ENCODE assay signal across 7 cellular contexts in the genomic region with DNA sequence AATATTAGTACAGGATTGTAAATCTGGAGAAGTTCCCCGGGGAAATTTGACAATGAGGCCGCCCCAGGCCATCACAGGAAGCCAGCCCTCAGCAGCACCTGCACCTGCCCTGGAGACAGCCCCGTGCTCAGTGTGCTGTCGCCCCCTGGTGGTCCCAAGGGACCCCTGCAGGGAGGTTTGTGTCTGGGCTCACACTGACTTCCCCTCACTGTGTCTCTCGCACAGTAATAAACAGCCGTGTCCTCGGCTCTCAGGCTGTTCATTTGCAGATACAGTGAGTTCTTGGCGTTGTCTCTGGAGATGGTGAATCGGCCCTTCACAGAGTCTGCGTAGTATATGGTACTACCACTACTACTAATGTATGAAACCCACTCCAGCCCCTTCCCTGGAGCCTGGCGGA.
A peak's percentile ranks its signal among the peaks of the same experiment; 100 is the strongest.
DNase-seq lines count a peak whose midpoint lies in the region; ATAC-seq, FAIRE-seq and TF ChIP-seq lines count a peak whose summit lies in the region.
"Not testable (repeated sequence)": the region's sequence is repeated elsewhere in the genome, so short reads cannot be mapped to it uniquely, and the experiment has no call there.

No MANE protein-coding gene starts in this region.

- H4K20me1 ChIP-seq in OCI-LY3 (ENCODE audit: insufficient read depth, low read length) = not testable (repeated sequence)

- H3K4me3 Mint-ChIP-seq in Caco-2 (ENCODE audit: unreplicated experiment); activated naive CD8-positive, alpha-beta T cell treated with anti-CD3 and anti-CD28 coated beads, Interleukin-2, amount 10 ng/mL, durations not matched to agents 7 days and 5 days: not testable (repeated sequence)
- H3K4me3 Mint-ChIP-seq in activated B cell treated with CpG ODN at 0.5 μM for 24 hours = peak overlapping the region; percentile 67

- H3K27me3 Mint-ChIP-seq in Caco-2 (ENCODE audit: insufficient read depth, unreplicated experiment); activated B cell treated with CpG ODN at 0.5 μM for 24 hours: not testable (repeated sequence)
- peaks cover 45% of the 10 kb centered on the region for H3K27me3 Mint-ChIP-seq in activated naive CD8-positive, alpha-beta T cell treated with anti-CD3 and anti-CD28 coated beads, Interleukin-2, amount 10 ng/mL, durations not matched to agents 7 days and 5 days

- not testable (repeated sequence) for H3K79me2 ChIP-seq in OCI-LY3 (ENCODE audit: low read length)

- CTCF ChIA-PET in Caco-2 (lab: Charles Lee) = not testable (repeated sequence)
- CTCF ChIA-PET in activated B cell treated with CpG ODN at 0.5 μM for 24 hours (lab: Charles Lee) = interaction anchor here (1.3 to 2.2 kb wide), 6 partner anchors 19 to 101 kb away, joined by 4 to 16 read pairs (median 8); no protein-coding TSS in a partner anchor

- intact Hi-C loops in Caco-2 (cut with micrococcal nuclease; ENCODE audit: unreplicated experiment); activated B cell treated with CpG ODN at 0.5 μM for 24 hours (cut with micrococcal nuclease); kidney (cut with DNase I): not testable (repeated sequence)

- POLR2A ChIA-PET in Caco-2 (lab: Charles Lee); activated naive CD8-positive, alpha-beta T cell treated with anti-CD3 and anti-CD28 coated beads, Interleukin-2, amount 10 ng/mL, durations not matched to agents 7 days and 5 days (lab: Charles Lee): not testable (repeated sequence)
- POLR2A ChIA-PET in activated B cell treated with CpG ODN at 0.5 μM for 24 hours (lab: Charles Lee) = interaction anchor here (1.3 to 2.1 kb wide), 2 partner anchors 27 to 675 kb away, joined by 3 to 21 read pairs; no protein-coding TSS in a partner anchor

- not testable (repeated sequence) for FAIRE-seq in kidney (lab: Jason Lieb, UNC)

- in situ Hi-C loops in GM13977 (cut with MboI; ENCODE audit: low pct_unique_long_range_greater_than_20kb, low sequenced_read_pairs, unreplicated experiment) = not testable (repeated sequence)

- H3K36me3 ChIP-seq in Caco-2 (ENCODE audit: control insufficient read depth, insufficient read depth, low read length); OCI-LY3 (replicated peaks; ENCODE audit: low read depth, low read length); kidney (ENCODE audit: control insufficient read depth in 1 of 2, insufficient read depth in 2 of 2, low read length in 2 of 2): not testable (repeated sequence)

- not testable (repeated sequence) for H3K9me3 Mint-ChIP-seq in Caco-2 (ENCODE audit: unreplicated experiment); activated B cell treated with CpG ODN at 0.5 μM for 24 hours; activated naive CD8-positive, alpha-beta T cell treated with anti-CD3 and anti-CD28 coated beads, Interleukin-2, amount 10 ng/mL, durations not matched to agents 7 days and 5 days

- not testable (repeated sequence) for H3K9me3 ChIP-seq in Caco-2; OCI-LY3 (ENCODE audit: insufficient read depth, low read length); kidney (ENCODE audit: control insufficient read depth in 1 of 2, low read length in 2 of 2)

- not testable (repeated sequence) for H3K36me3 Mint-ChIP-seq in Caco-2 (ENCODE audit: insufficient read depth, unreplicated experiment); activated B cell treated with CpG ODN at 0.5 μM for 24 hours (ENCODE audit: low read depth); activated naive CD8-positive, alpha-beta T cell treated with anti-CD3 and anti-CD28 coated beads, Interleukin-2, amount 10 ng/mL, durations not matched to agents 7 days and 5 days

- not testable (repeated sequence) for H3K4me1 Mint-ChIP-seq in Caco-2 (ENCODE audit: low read depth, unreplicated experiment)
- H3K4me1 Mint-ChIP-seq in activated B cell treated with CpG ODN at 0.5 μM for 24 hours = peaks cover 42% of the 10 kb centered on the region
- H3K4me1 Mint-ChIP-seq in activated naive CD8-positive, alpha-beta T cell treated with anti-CD3 and anti-CD28 coated beads, Interleukin-2, amount 10 ng/mL, durations not matched to agents 7 days and 5 days = peaks cover 11% of the 10 kb centered on the region

- not testable (repeated sequence) for H3K4me3 ChIP-seq in Caco-2 (ENCODE audit: low read depth, low read length); kidney (ENCODE audit: low read length in 2 of 2)
- H3K4me3 ChIP-seq in OCI-LY3 (ENCODE audit: low read length) = 0 out of 2 replicates have a peak overlapping the region, but pooled peaks have one; percentile 32

- not testable (repeated sequence) for H3K9ac ChIP-seq in OCI-LY3 (ENCODE audit: low read length); kidney (ENCODE audit: low read length in 2 of 2)

- H3K4me2 ChIP-seq in OCI-LY3 (ENCODE audit: low read length) = peak overlapping the region; percentile 55

- not testable (repeated sequence) for H3K4me1 ChIP-seq in Caco-2; kidney (ENCODE audit: control insufficient read depth in 1 of 2, insufficient read depth in 1 of 2, low read depth in 1 of 2, low read length in 2 of 2)
- H3K4me1 ChIP-seq in OCI-LY3 (ENCODE audit: low read length) = peaks cover 29% of the 10 kb centered on the region

- not testable (repeated sequence) for ATAC-seq in activated B cell treated with CpG ODN at 0.5 μM for 24 hours (ENCODE audit: low read depth)
- ATAC-seq in activated naive CD8-positive, alpha-beta T cell treated with anti-CD3 and anti-CD28 coated beads, Interleukin-2, amount 10 ng/mL, durations not matched to agents 7 days and 5 days (ENCODE audit: low read depth) = peak; percentile 47

- not testable (repeated sequence) for H2AFZ ChIP-seq in OCI-LY3 (ENCODE audit: low read depth, low read length)

- BruUV-seq in Caco-2 (replicated peaks; lab: Mats Ljungman, UMichigan) = not testable (repeated sequence)

- peak in 1 of 2 experiments; percentile 14 for DNase-seq in Caco-2
- DNase-seq in GM13977 (ENCODE audit: low spot score); activated B cell treated with CpG ODN at 0.5 μM for 24 hours; kidney: not testable (repeated sequence)
- peak; percentile 3 for DNase-seq in NCI-H1105 (lab: John Stamatoyannopoulos, UW)
- DNase-seq in activated naive CD8-positive, alpha-beta T cell treated with anti-CD3 and anti-CD28 coated beads, Interleukin-2, amount 10 ng/mL, durations not matched to agents 7 days and 5 days = peak; percentile 64

- not testable (repeated sequence) for H3K27ac Mint-ChIP-seq in Caco-2 (ENCODE audit: unreplicated experiment); activated naive CD8-positive, alpha-beta T cell treated with anti-CD3 and anti-CD28 coated beads, Interleukin-2, amount 10 ng/mL, durations not matched to agents 7 days and 5 days
- H3K27ac Mint-ChIP-seq in activated B cell treated with CpG ODN at 0.5 μM for 24 hours = peak overlapping the region; percentile 61

- H3K27ac ChIP-seq in OCI-LY3 (ENCODE audit: low read length); kidney (ENCODE audit: low read depth in 2 of 2, low read length in 2 of 2): not testable (repeated sequence)

- H3K27me3 ChIP-seq in Caco-2 (replicated peaks; ENCODE audit: control insufficient read depth, insufficient read depth, low read length) = not testable (repeated sequence)
- H3K27me3 ChIP-seq in OCI-LY3 (ENCODE audit: low read depth, low read length) = peaks cover 38% of the 10 kb centered on the region

- TF ChIP-seq CTCF in Caco-2 (IDR thresholded peaks at IDR 0.05; ENCODE audit: insufficient read depth in 1 of 2, low read depth in 1 of 2, low read length in 1 of 2, severe bottlenecking in 1 of 2, unreplicated experiment in 1 of 2) (peak; percentile 12 to 25), GM13977 (IDR thresholded peaks at IDR 0.05; ENCODE audit: extremely low read depth, insufficient read depth, missing control alignments) (peak; percentile 82), OCI-LY3 (IDR thresholded peaks at IDR 0.05; ENCODE audit: low read depth, low read length) (peak; percentile 44), kidney (IDR thresholded peaks at IDR 0.05; ENCODE audit: borderline replicate concordance, extremely low read depth, insufficient read depth) (peak; percentile 17)
- TF ChIP-seq CTCF in activated B cell treated with CpG ODN at 0.5 μM for 24 hours (IDR thresholded peaks at IDR 0.05) = not testable (repeated sequence)
